ENCODE assay signal across 8 cellular contexts in the genomic region with DNA sequence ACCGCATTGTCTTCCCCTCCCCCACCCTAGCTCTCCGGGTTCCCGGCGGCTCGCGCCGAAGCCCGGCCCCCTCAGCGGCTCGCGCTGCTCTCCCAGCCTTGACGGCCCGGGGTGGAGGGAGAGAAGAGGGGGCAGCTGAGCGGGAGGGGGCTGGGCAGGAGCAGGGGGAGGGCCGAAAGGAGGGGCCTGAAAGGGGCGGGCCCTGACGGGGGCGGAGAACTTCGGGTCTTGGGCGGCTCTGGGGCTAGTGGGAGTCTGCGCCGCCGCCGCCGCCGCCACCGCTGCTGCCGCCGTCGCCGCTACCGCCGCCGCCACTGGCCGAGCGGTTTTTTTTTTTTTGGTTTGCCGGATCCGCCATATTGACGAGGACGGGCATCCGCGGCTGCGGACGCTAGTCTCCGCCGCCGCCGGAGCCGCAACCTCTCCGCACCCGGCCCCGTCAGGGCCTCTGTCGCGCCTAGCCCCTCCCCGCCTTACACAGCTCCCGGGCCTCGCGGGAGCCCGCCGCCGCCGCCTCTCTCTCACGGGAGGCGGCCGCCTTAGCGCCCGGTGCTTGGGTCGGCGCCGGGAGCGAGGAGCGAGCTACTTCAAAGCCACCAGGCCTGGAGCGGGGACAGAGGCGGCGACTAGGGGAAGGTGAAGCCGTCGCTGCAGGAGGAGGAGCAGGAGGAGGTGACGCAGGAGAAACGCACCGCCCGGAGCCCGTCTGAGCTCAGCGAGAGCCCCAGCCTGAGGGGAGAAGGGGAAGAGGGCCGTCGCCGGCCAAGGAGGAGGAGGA. TPM values are rescaled to one million over a fixed set of nuclear protein-coding genes. Genes with fewer than 3 reads are reported as not detected.
DNase-seq lines count a peak whose midpoint lies in the region; ATAC-seq and TF ChIP-seq lines count a peak whose summit lies in the region.

A gene with protein sequence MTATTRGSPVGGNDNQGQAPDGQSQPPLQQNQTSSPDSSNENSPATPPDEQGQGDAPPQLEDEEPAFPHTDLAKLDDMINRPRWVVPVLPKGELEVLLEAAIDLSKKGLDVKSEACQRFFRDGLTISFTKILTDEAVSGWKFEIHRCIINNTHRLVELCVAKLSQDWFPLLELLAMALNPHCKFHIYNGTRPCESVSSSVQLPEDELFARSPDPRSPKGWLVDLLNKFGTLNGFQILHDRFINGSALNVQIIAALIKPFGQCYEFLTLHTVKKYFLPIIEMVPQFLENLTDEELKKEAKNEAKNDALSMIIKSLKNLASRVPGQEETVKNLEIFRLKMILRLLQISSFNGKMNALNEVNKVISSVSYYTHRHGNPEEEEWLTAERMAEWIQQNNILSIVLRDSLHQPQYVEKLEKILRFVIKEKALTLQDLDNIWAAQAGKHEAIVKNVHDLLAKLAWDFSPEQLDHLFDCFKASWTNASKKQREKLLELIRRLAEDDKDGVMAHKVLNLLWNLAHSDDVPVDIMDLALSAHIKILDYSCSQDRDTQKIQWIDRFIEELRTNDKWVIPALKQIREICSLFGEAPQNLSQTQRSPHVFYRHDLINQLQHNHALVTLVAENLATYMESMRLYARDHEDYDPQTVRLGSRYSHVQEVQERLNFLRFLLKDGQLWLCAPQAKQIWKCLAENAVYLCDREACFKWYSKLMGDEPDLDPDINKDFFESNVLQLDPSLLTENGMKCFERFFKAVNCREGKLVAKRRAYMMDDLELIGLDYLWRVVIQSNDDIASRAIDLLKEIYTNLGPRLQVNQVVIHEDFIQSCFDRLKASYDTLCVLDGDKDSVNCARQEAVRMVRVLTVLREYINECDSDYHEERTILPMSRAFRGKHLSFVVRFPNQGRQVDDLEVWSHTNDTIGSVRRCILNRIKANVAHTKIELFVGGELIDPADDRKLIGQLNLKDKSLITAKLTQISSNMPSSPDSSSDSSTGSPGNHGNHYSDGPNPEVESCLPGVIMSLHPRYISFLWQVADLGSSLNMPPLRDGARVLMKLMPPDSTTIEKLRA (N-terminal part only) (plus strand): TSS at position 341 of the 778 bp plus-strand sequence. CDS start 38,184 bp downstream, outside the sequence.

- H3K4me1 ChIP-seq in CD8-positive, alpha-beta memory T cell (ENCODE audit: insufficient read depth, low read length): peaks cover 25% of the 10 kb centered on the region
- H3K4me1 ChIP-seq in endocrine pancreas (ENCODE audit: control insufficient read depth, insufficient read depth, low read length): peaks cover 1% of the 10 kb centered on the region

- no peaks in the 10 kb centered on the region for H3K9me3 ChIP-seq in CD8-positive, alpha-beta memory T cell (ENCODE audit: low read length)
- no peaks in the 10 kb centered on the region for H3K9me3 ChIP-seq in endocrine pancreas (ENCODE audit: control insufficient read depth, low read length)

- ATAC-seq in GM19463 (IDR thresholded peaks at IDR 0.05; ENCODE audit: unreplicated experiment): peak; percentile 58

- H3K36me3 ChIP-seq in CD8-positive, alpha-beta memory T cell (ENCODE audit: insufficient read depth, low read length): no peaks in the 10 kb centered on the region
- no peaks in the 10 kb centered on the region for H3K36me3 ChIP-seq in endocrine pancreas (ENCODE audit: control insufficient read depth, insufficient read depth, low read length)

- peak within 1 kb of the TSS; percentile 96 for H3K27ac ChIP-seq in CD8-positive, alpha-beta memory T cell (ENCODE audit: low read depth, low read length)
- H3K27ac ChIP-seq in HL-60 (replicated peaks): peak within 1 kb of the TSS; percentile 100

- no peaks in the 10 kb centered on the region for H3K9me3 Mint-ChIP-seq in CD8-positive, alpha-beta memory T cell
- H3K9me3 Mint-ChIP-seq in mesothelial cell of epicardium: peaks cover 8% of the 10 kb centered on the region

- peaks cover 38 to 51% (median 44%) of the 10 kb centered on the region in 3 donors for H3K4me1 Mint-ChIP-seq in CD8-positive, alpha-beta memory T cell
- peaks cover 23% of the 10 kb centered on the region for H3K4me1 Mint-ChIP-seq in mesothelial cell of epicardium

- peaks cover 0 to 15% of the 10 kb centered on the region in 2 donors for H3K27me3 Mint-ChIP-seq in CD8-positive, alpha-beta memory T cell
- H3K27me3 Mint-ChIP-seq in mesothelial cell of epicardium (ENCODE audit: low read depth): no peaks in the 10 kb centered on the region

- CTCF ChIA-PET in CD8-positive, alpha-beta memory T cell (lab: Charles Lee): interaction anchor here (0.7 to 2.0 kb wide), 5 partner anchors 24 to 207 kb away, joined by 3 to 9 read pairs (median 3); no protein-coding TSS in a partner anchor

- no peaks in the 10 kb centered on the region for H3K27me3 ChIP-seq in CD8-positive, alpha-beta memory T cell (ENCODE audit: insufficient read depth, low read length, poor library complexity, severe bottlenecking)
- no peaks in the 10 kb centered on the region for H3K27me3 ChIP-seq in HL-60 (ENCODE audit: insufficient read depth, poor library complexity, severe bottlenecking)
- H3K27me3 ChIP-seq in endocrine pancreas (ENCODE audit: control insufficient read depth, insufficient read depth, low read length): no peaks in the 10 kb centered on the region

- H3K36me3 Mint-ChIP-seq in CD8-positive, alpha-beta memory T cell: peaks cover 0 to 28% (median 9%) of the 10 kb centered on the region in 3 donors
- H3K36me3 Mint-ChIP-seq in mesothelial cell of epicardium: no peaks in the 10 kb centered on the region

- peak within 1 kb of the TSS; percentile 86 for H3K4me3 ChIP-seq in CD8-positive, alpha-beta memory T cell (ENCODE audit: low read length)
- H3K4me3 ChIP-seq in HL-60 (replicated peaks; ENCODE audit: insufficient read depth, low read length) (peak within 1 kb of the TSS; percentile 76), endocrine pancreas (ENCODE audit: control insufficient read depth, insufficient read depth, low read length) (peak within 1 kb of the TSS; percentile 80)

- no peak for TF ChIP-seq CTCF in HL-60 (IDR thresholded peaks at IDR 0.05; ENCODE audit: insufficient read depth, low read length)
- no peak for TF ChIP-seq CTCF in mesothelial cell of epicardium (IDR thresholded peaks at IDR 0.05; ENCODE audit: unreplicated experiment)

- H3K4me3 Mint-ChIP-seq in CD8-positive, alpha-beta memory T cell: peak within 1 kb of the TSS; percentile 91 to 99 (median 96)
- H3K4me3 Mint-ChIP-seq in mesothelial cell of epicardium: peak within 1 kb of the TSS; percentile 85

- peak within 1 kb of the TSS; percentile 91 to 100 (median 99) for H3K27ac Mint-ChIP-seq in CD8-positive, alpha-beta memory T cell
- peak within 1 kb of the TSS; percentile 100 for H3K27ac Mint-ChIP-seq in mesothelial cell of epicardium

- POLR2A ChIA-PET in CD8-positive, alpha-beta memory T cell (lab: Charles Lee): interaction anchor here (0.6 to 2.8 kb wide), 19 partner anchors 11 to 350 kb away, joined by 3 to 20 read pairs (median 4); a partner anchor contains a TSS

- H3K9ac ChIP-seq in endocrine pancreas (ENCODE audit: control insufficient read depth, insufficient read depth, low read length): peak within 1 kb of the TSS; percentile 95

- peak; percentile 80 to 93 (median 92) for DNase-seq in CD8-positive, alpha-beta memory T cell
- peak; percentile 50 to 90 for DNase-seq in HL-60 (ENCODE audit: low read depth in 1 of 2, low spot score in 1 of 2)
- DNase-seq in NOMO-1 treated with dmso at 0.1 percent for 144 hours (lab: John Stamatoyannopoulos, UW; ENCODE audit: unreplicated experiment): peak; percentile 75
- DNase-seq in activated CD8-positive, alpha-beta memory T cell treated with anti-CD3 and anti-CD28 coated beads, Interleukin-2, amount 50 U/mL, for 1 hour (ENCODE audit: extremely low read depth): peak; percentile 84
- peak; percentile 79 to 84 for DNase-seq in mesothelial cell of epicardium (ENCODE audit: low spot score in 2 of 2, unreplicated experiment in 2 of 2)
- DNase-seq in stimulated activated CD8-positive, alpha-beta memory T cell treated with anti-CD3 and anti-CD28 coated beads, Interleukin-15, amount 100 ng/mL, for 4 hours (ENCODE audit: low read depth in 2 of 2): peak; percentile 75 to 85

RNA-seq across cellular contexts. Expression of the gene that starts here (rescaled TPM):
- total RNA-seq in CD8-positive, alpha-beta memory T cell: 10 to 100 TPM; 53.7 to 54.5 TPM
- polyA plus RNA-seq in CD8-positive, alpha-beta memory T cell: 27.1 TPM
- 87.0 to 91.6 TPM (median 87.3 TPM) in 3 replicates for total RNA-seq in mesothelial cell of epicardium

Comparison
In these comparisons a context has a peak if more than half of its experiments do, and no peak if none do; other contexts are left out.
1. Peak in every context shown above with its lines: DNase-seq, ATAC-seq, H3K4me3 ChIP-seq and H3K27ac ChIP-seq.